8 cellular contexts compared by ENCODE assay signal in genomic region chr4:791866-792630, GRCh38. TPM values are rescaled to one million over a fixed set of nuclear protein-coding genes. Genes with fewer than 3 reads are reported as not detected.
A peak's percentile ranks its signal among the peaks of the same experiment; 100 is the strongest.
DNase-seq lines count a peak whose midpoint lies in the region; ATAC-seq lines count a peak whose summit lies in the region.

No MANE protein-coding gene starts in this region.

- no peak overlapping the region for H3K27ac Mint-ChIP-seq in effector memory CD8-positive, alpha-beta T cell

- peak; percentile 66 for ATAC-seq in effector memory CD8-positive, alpha-beta T cell (replicated peaks)
- ATAC-seq in HG02571 (IDR thresholded peaks at IDR 0.05; ENCODE audit: unreplicated experiment): no peak
- ATAC-seq in GM19324 (IDR thresholded peaks at IDR 0.05; ENCODE audit: low FRiP score, unreplicated experiment): no peak

- H3K36me3 Mint-ChIP-seq in effector memory CD8-positive, alpha-beta T cell (ENCODE audit: insufficient read depth): peaks cover 6% of the 10 kb centered on the region

- peak; percentile 70 for DNase-seq in G401 (ENCODE audit: low spot score)
- peak; percentile 71 for DNase-seq in activated CD4-positive, alpha-beta T cell treated with anti-CD3 and anti-CD28 coated beads for 48 hours
- no peak for DNase-seq in effector memory CD8-positive, alpha-beta T cell
- DNase-seq in NCI-H446 treated with DMSO at 0.1 percent for 48 hours (lab: John Stamatoyannopoulos, UW): no peak
- no peak for DNase-seq in mucosa of gallbladder (ENCODE audit: low spot score)

- no peaks in the 10 kb centered on the region for H3K9me3 Mint-ChIP-seq in effector memory CD8-positive, alpha-beta T cell

- no peak overlapping the region for H3K27ac ChIP-seq in skin epidermis

- H3K27me3 Mint-ChIP-seq in effector memory CD8-positive, alpha-beta T cell: peaks cover 36 to 40% of the 10 kb centered on the region in 2 donors

- in situ Hi-C loops in G401 (cut with HindIII; ENCODE audit: low sequenced_read_pairs): no loop called here

- H3K4me3 ChIP-seq in skin epidermis: peak overlapping the region in 4 of 7 experiments; percentile 12 to 32 (median 20)

- H3K4me3 Mint-ChIP-seq in effector memory CD8-positive, alpha-beta T cell: peak overlapping the region; percentile 66 to 74

- peaks cover 11 to 19% of the 10 kb centered on the region in 2 donors for H3K4me1 Mint-ChIP-seq in effector memory CD8-positive, alpha-beta T cell (ENCODE audit: low read depth in 2 of 2)

RNA-seq across cellular contexts. Expression of gene CPLX1, which starts 33.9 kb away (rescaled TPM):
- 1.8 and 4.7 TPM in 2 replicates for total RNA-seq in G401 (2014; rRNA removed; shearing (Covaris generic))
- total RNA-seq in mucosa of gallbladder: 3.3 TPM

Comparison
In these comparisons a context has a peak if more than half of its experiments do, and no peak if none do; other contexts are left out.
1. DNase-seq: peak in G401 (single experiment) and activated CD4-positive, alpha-beta T cell treated with anti-CD3 and anti-CD28 coated beads for 48 hours (single experiment); none in effector memory CD8-positive, alpha-beta T cell (0 of 3), NCI-H446 treated with DMSO at 0.1 percent for 48 hours (single experiment) and mucosa of gallbladder (single experiment).